ENCODE assay signal across 8 cellular contexts in the genomic region with DNA sequence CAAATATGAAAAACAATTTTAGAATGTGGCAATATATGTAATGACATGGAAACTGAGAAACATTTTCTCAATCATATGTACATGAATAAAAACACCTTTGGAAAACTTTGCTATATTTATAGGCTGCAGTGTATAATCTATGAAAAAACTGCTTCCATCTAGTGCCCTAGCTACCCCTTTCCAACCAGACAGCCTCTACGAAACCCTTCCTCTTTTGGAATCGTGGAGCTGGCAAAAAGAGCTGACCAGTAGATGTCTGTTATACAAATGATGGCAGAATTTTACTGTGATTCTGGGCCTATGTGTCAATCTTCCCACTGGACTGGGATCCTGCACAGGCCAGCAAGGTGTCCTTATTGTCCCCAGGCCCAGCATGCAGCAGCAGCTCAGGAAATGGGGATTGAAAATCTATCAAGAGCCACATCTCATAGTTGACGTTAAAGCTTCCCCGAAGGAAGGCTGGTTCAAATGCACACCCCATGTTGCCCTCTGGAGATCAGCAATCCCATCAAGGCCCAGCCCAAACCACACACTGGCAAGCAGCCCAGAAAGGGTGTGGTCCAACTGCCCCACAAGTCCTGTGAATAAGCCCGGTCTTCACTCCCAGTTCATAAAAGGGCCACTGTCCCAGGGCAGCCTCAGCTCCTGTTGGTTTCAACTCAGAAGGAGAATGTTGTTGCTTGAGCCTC. TPM values are rescaled to one million over a fixed set of nuclear protein-coding genes. Genes with fewer than 3 reads are reported as not detected.
DNase-seq lines count a peak whose midpoint lies in the region; ATAC-seq and TF ChIP-seq lines count a peak whose summit lies in the region.

No MANE protein-coding gene starts in this region.

- intact Hi-C loops in lower leg skin (cut with DNase I; ENCODE audit: low total_unique reads), result no loop called here

- H3K4me3 ChIP-seq in lower leg skin (ENCODE audit: low read depth, poor library complexity, severe bottlenecking) (no peak overlapping the region), upper lobe of left lung (no peak overlapping the region)

- no peaks in the 10 kb centered on the region for H3K27me3 ChIP-seq in upper lobe of left lung

- H3K36me3 ChIP-seq in upper lobe of left lung, result no peaks in the 10 kb centered on the region

- TF ChIP-seq POLR2A in lower leg skin (IDR thresholded peaks at IDR 0.05), result no peak
- TF ChIP-seq POLR2A in upper lobe of left lung (IDR thresholded peaks at IDR 0.05), result no peak

- TF ChIP-seq CTCF in lower leg skin (IDR thresholded peaks at IDR 0.05) (no peak), upper lobe of left lung (IDR thresholded peaks at IDR 0.05) (no peak)

- H3K4me1 ChIP-seq in upper lobe of left lung, result peaks cover 9 to 20% (median 18%) of the 10 kb centered on the region in 4 donors

- H3K27ac ChIP-seq in caudate nucleus (ENCODE audit: low read depth, low read length) (peak overlapping the region; percentile 63), upper lobe of left lung (peak overlapping the region; percentile 36 to 61 (median 56))

- peak; percentile 87 to 92 for ATAC-seq in upper lobe of left lung (ENCODE audit: low FRiP score in 2 of 2)
- ATAC-seq in GM19463 (IDR thresholded peaks at IDR 0.05; ENCODE audit: unreplicated experiment), result no peak

- H3K9me3 ChIP-seq in upper lobe of left lung, result no peaks in the 10 kb centered on the region

- 18 to 25% methylated on average over 5 of the region's 5 CpGs for WGBS in lower leg skin, 2 donors
- WGBS in upper lobe of left lung, 2 donors, result 19 to 26% methylated on average over 4 to 5 of the region's 5 CpGs

- DNase-seq in DMS153 (lab: John Stamatoyannopoulos, UW) (peak; percentile 81), NCI-H2227 (lab: John Stamatoyannopoulos, UW; ENCODE audit: unreplicated experiment) (peak; percentile 50), caudate nucleus (lab: John Stamatoyannopoulos, UW) (peak in 58 of 61 donors; percentile 15 to 83 (median 64)), lower leg skin (ENCODE audit: low spot score in 2 of 2) (peak; percentile 90 to 96), upper lobe of left lung (peak in 1 of 2 donors; percentile 96), KG1 (lab: John Stamatoyannopoulos, UW) (no peak)
- no peak for DNase-seq in activated CD4-positive, CD25-positive, alpha-beta regulatory T cell treated with anti-CD3 and anti-CD28 coated beads, Interleukin-2, amount 50 U/mL, for 72 hours

- TF ChIP-seq EP300 in upper lobe of left lung (IDR thresholded peaks at IDR 0.05), result no peak

RNA-seq across cellular contexts. Expression of gene FAM20B, which starts 8.9 kb away (rescaled TPM):
- total RNA-seq in lower leg skin, result 10 to 100 TPM; 16.7 to 25.2 (median 20.3) TPM
- total RNA-seq in upper lobe of left lung, result 10 to 100 TPM in 5 of 6 donors, 1 to 10 TPM in 1; 7.3 to 41.7 (median 24.9) TPM

Comparison
In these comparisons a context has a peak if more than half of its experiments do, and no peak if none do; other contexts are left out.
1. DNase-seq: peak in DMS153 (single experiment), NCI-H2227 (single experiment), caudate nucleus (58 of 61) and lower leg skin (2 of 2); none in KG1 (single experiment) and activated CD4-positive, CD25-positive, alpha-beta regulatory T cell treated with anti-CD3 and anti-CD28 coated beads, Interleukin-2, amount 50 U/mL, for 72 hours (single experiment).